23 cellular contexts compared by ENCODE assay signal in the genomic region with DNA sequence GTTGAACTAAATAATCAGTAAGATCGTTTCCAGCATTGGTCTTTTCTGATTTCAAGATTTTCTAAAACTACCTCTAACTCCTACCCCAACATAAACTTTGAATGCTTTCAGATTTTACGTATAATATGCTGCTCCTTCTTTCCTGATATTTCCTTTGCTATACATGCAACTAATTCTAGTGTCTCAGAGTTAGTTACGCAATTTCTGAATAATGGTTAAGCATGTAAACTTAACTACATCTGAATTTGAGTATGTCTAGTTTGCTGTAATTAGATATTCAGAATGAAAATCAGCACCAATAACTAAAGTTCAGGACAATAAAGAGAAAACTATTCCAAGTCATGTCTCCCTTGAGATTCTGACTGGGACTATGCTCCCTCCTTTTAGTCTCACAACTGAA.
DNase-seq lines count a peak whose midpoint lies in the region; ATAC-seq, FAIRE-seq and TF ChIP-seq lines count a peak whose summit lies in the region.
"Had no signal": no experiment of that assay in that cellular context is flagged by ENCODE, and none has a peak within 500 bp of the region (broad histone marks: within the 10 kb centered on the region; RNA-seq: fewer than 3 reads in every experiment).

No MANE protein-coding gene starts in this region.

- H2AFZ ChIP-seq in IMR-90 (replicated peaks; ENCODE audit: low read length, poor library complexity) (no peak overlapping the region), astrocyte (ENCODE audit: low read depth, low read length) (no peak overlapping the region)

- ATAC-seq in IMR-90 (ENCODE audit: low read depth) (no peak), HG03139 (IDR thresholded peaks at IDR 0.05; ENCODE audit: unreplicated experiment) (no peak)
- ATAC-seq: HCT116, Right ventricle myocardium inferior had no signal

- H3K27ac Mint-ChIP-seq in astrocyte (ENCODE audit: unreplicated experiment): no peak overlapping the region
- no peak overlapping the region for H3K27ac Mint-ChIP-seq in activated CD4-positive, alpha-beta memory T cell treated with anti-CD3 and anti-CD28 coated beads for 36 hours
- H3K27ac Mint-ChIP-seq: CD4-positive, CD25-positive, alpha-beta regulatory T cell had no signal

- no peak for TF ChIP-seq POLR2A in IMR-90 (IDR thresholded peaks at IDR 0.05; ENCODE audit: low read depth, low read length)

- no peaks in the 10 kb centered on the region for H3K27me3 Mint-ChIP-seq in astrocyte (ENCODE audit: low read depth, unreplicated experiment)
- no peaks in the 10 kb centered on the region for H3K27me3 Mint-ChIP-seq in activated CD4-positive, alpha-beta memory T cell treated with anti-CD3 and anti-CD28 coated beads for 36 hours
- H3K27me3 Mint-ChIP-seq: CD4-positive, CD25-positive, alpha-beta regulatory T cell had no signal

- in situ Hi-C loops in IMR-90 (cut with MboI; ENCODE audit: low sequenced_read_pairs): no loop called here

- H3K79me2 ChIP-seq in astrocyte (ENCODE audit: insufficient read depth, low read length): peaks cover 29% of the 10 kb centered on the region

- no TSS peak for BruUV-seq in IMR-90 (replicated peaks; lab: Mats Ljungman, UMichigan)

- H4K8ac ChIP-seq in IMR-90 (ENCODE audit: low read depth in 2 of 2, low read length in 2 of 2): no peak overlapping the region

- H3K4me1 ChIP-seq in IMR-90 (ENCODE audit: control insufficient read depth, insufficient read depth, low read length) (peaks cover 10% of the 10 kb centered on the region), astrocyte (ENCODE audit: insufficient read depth, low read length) (peaks cover 5% of the 10 kb centered on the region), muscle layer of colon (ENCODE audit: insufficient read depth, low read length) (peaks cover 46% of the 10 kb centered on the region)
- H3K4me1 ChIP-seq: BLaER1 had no signal

- H3K4me2 ChIP-seq in IMR-90 (ENCODE audit: low read depth, low read length) (peak overlapping the region; percentile 40; the same call in 1 of the 2 replicates), astrocyte (ENCODE audit: low read length) (no peak overlapping the region)
- H3K4me2 ChIP-seq: BLaER1 had no signal

- no peaks in the 10 kb centered on the region for H3K27me3 ChIP-seq in IMR-90 (ENCODE audit: control insufficient read depth, insufficient read depth, low read length)
- H3K27me3 ChIP-seq in astrocyte (ENCODE audit: insufficient read depth, low read length): no peaks in the 10 kb centered on the region
- no peaks in the 10 kb centered on the region for H3K27me3 ChIP-seq in muscle layer of colon (ENCODE audit: control insufficient read depth in 1 of 2, insufficient read depth in 2 of 2, low read length in 2 of 2)
- H3K27me3 ChIP-seq: BLaER1 had no signal

- no peak overlapping the region for H3K56ac ChIP-seq in IMR-90 (ENCODE audit: extremely low read depth, insufficient read depth, low read length)

- no peak overlapping the region for H4K91ac ChIP-seq in IMR-90 (ENCODE audit: insufficient read depth, low read depth, low read length)

- no peak for TF ChIP-seq CTCF in D721Med (IDR thresholded peaks at IDR 0.05; ENCODE audit: insufficient read depth, missing control alignments)
- no peak for TF ChIP-seq CTCF in IMR-90 (conservative IDR thresholded peaks at IDR 0.05; ENCODE audit: low read depth, low read length)
- no peak for TF ChIP-seq CTCF in astrocyte (IDR thresholded peaks at IDR 0.05; ENCODE audit: insufficient read depth, low read depth, low read length)

- H4K20me1 ChIP-seq in IMR-90 (ENCODE audit: insufficient read depth, low read length) (no peaks in the 10 kb centered on the region), astrocyte (ENCODE audit: insufficient read depth, low read length) (no peaks in the 10 kb centered on the region)
- H4K20me1 ChIP-seq: BLaER1 had no signal

- no peak overlapping the region; the same call in 1 of the 2 replicates for H4K5ac ChIP-seq in IMR-90 (ENCODE audit: low read depth, low read length)

- H3K79me1 ChIP-seq in IMR-90 (ENCODE audit: low read depth in 1 of 2, low read length in 2 of 2): peaks cover 18 to 23% of the 10 kb centered on the region in 2 experiments; a peak in 3 of 4 replicates

- H3K4ac ChIP-seq in IMR-90 (ENCODE audit: low read depth, low read length): no peak overlapping the region

- no peak for DNase-seq in D721Med (ENCODE audit: insufficient read length, low spot score)
- DNase-seq in IMR-90: peak; percentile 37
- no peak for DNase-seq in astrocyte (ENCODE audit: low read depth)
- no peak for DNase-seq in T1000 (lab: John Stamatoyannopoulos, UW)
- DNase-seq in globus pallidus (ENCODE audit: low spot score): no peak
- DNase-seq in activated CD4-positive, alpha-beta memory T cell treated with anti-CD3 and anti-CD28 coated beads for 36 hours: no peak
- DNase-seq: CD4-positive, CD25-positive, alpha-beta regulatory T cell; GOT3; KBM-7; NCI-H1105 treated with DMSO at 0.1 percent for 48 hours; NCI-H146; NCI-H1930; NCI-H2107; NCI-H446; NCI-H524 treated with DMSO at 0.1 percent for 48 hours; NCI-H774; SW 1271 had no signal

- no peak overlapping the region for H2AK5ac ChIP-seq in IMR-90 (ENCODE audit: low read depth, low read length)

- no peak overlapping the region for H2BK20ac ChIP-seq in IMR-90 (ENCODE audit: low read depth, low read length)

- no CpG with 5 or more reads among the region's 3 CpGs for WGBS in IMR-90 (ENCODE audit: extremely low coverage in 2 of 2, insufficient read length in 1 of 2), 2 experiments

- H3K36me3 Mint-ChIP-seq in astrocyte (ENCODE audit: low read depth, unreplicated experiment): peaks cover 5% of the 10 kb centered on the region
- no peaks in the 10 kb centered on the region for H3K36me3 Mint-ChIP-seq in activated CD4-positive, alpha-beta memory T cell treated with anti-CD3 and anti-CD28 coated beads for 36 hours
- H3K36me3 Mint-ChIP-seq: CD4-positive, CD25-positive, alpha-beta regulatory T cell had no signal

- H3K36me3 ChIP-seq in IMR-90 (ENCODE audit: control insufficient read depth, insufficient read depth, low read length) (no peaks in the 10 kb centered on the region; the same call in 1 of the 2 replicates), astrocyte (ENCODE audit: insufficient read depth, low read length) (no peaks in the 10 kb centered on the region), muscle layer of colon (ENCODE audit: insufficient read depth, low read length) (no peaks in the 10 kb centered on the region)
- H3K36me3 ChIP-seq: BLaER1 had no signal

- CTCF ChIA-PET in IMR-90 (lab: Yijun Ruan, JAX): no interaction called here
- CTCF ChIA-PET in activated CD4-positive, alpha-beta memory T cell treated with anti-CD3 and anti-CD28 coated beads for 36 hours (lab: Charles Lee): no interaction called here

- POLR2A ChIA-PET in IMR-90 (lab: Charles Lee; ENCODE audit: unreplicated experiment): no interaction called here
- POLR2A ChIA-PET in activated CD4-positive, alpha-beta memory T cell treated with anti-CD3 and anti-CD28 coated beads for 36 hours (lab: Charles Lee): no interaction called here

- H3K9me3 Mint-ChIP-seq in astrocyte (ENCODE audit: unreplicated experiment): no peaks in the 10 kb centered on the region
- H3K9me3 Mint-ChIP-seq in activated CD4-positive, alpha-beta memory T cell treated with anti-CD3 and anti-CD28 coated beads for 36 hours: peaks cover 11% of the 10 kb centered on the region

- no peak for TF ChIP-seq RAD21 in IMR-90 (IDR thresholded peaks at IDR 0.05; ENCODE audit: low read length)

- H2BK120ac ChIP-seq in IMR-90 (ENCODE audit: low read depth, low read length): no peak overlapping the region

- H3K9ac ChIP-seq in IMR-90 (ENCODE audit: low read depth, low read length) (no peak overlapping the region), astrocyte (ENCODE audit: low read length) (no peak overlapping the region), muscle layer of colon (ENCODE audit: low read length) (no peak overlapping the region)
- H3K9ac ChIP-seq: BLaER1 had no signal

- intact Hi-C loops in IMR-90 (cut with micrococcal nuclease): no loop called here
- intact Hi-C loops in activated CD4-positive, alpha-beta memory T cell treated with anti-CD3 and anti-CD28 coated beads for 36 hours (cut with micrococcal nuclease): no loop called here

- no peak overlapping the region for H2AK9ac ChIP-seq in IMR-90 (replicated peaks; ENCODE audit: low read depth, low read length, poor library complexity)

- peak overlapping the region; percentile 51; the same call in 1 of the 2 replicates for H3K14ac ChIP-seq in IMR-90 (replicated peaks; ENCODE audit: low read depth, low read length)

- peak overlapping the region; percentile 72; the same call in 1 of the 2 replicates for H3K18ac ChIP-seq in IMR-90 (ENCODE audit: low read depth, low read length)

- peaks cover 55% of the 10 kb centered on the region for H3K4me1 Mint-ChIP-seq in astrocyte (ENCODE audit: low read depth, unreplicated experiment)
- H3K4me1 Mint-ChIP-seq in activated CD4-positive, alpha-beta memory T cell treated with anti-CD3 and anti-CD28 coated beads for 36 hours (ENCODE audit: low read depth): no peaks in the 10 kb centered on the region
- H3K4me1 Mint-ChIP-seq: CD4-positive, CD25-positive, alpha-beta regulatory T cell had no signal

- H2BK5ac ChIP-seq in IMR-90 (ENCODE audit: low read depth, low read length, poor library complexity, severe bottlenecking): peak overlapping the region; percentile 7

- dilution Hi-C loops in IMR-90 (cut with HindIII; ENCODE audit: low sequenced_read_pairs, unreplicated experiment): no loop called here

- H3K27ac ChIP-seq in IMR-90 (ENCODE audit: insufficient read depth, low read length) (no peak overlapping the region), astrocyte (ENCODE audit: low read depth, low read length) (no peak overlapping the region), muscle layer of colon (ENCODE audit: low read depth, low read length) (peak overlapping the region; percentile 43)
- H3K27ac ChIP-seq: BLaER1, HL-60 had no signal

- no peaks in the 10 kb centered on the region for H3K9me3 ChIP-seq in IMR-90 (ENCODE audit: control insufficient read depth, insufficient read depth, low read length)
- no peaks in the 10 kb centered on the region for H3K9me3 ChIP-seq in astrocyte (ENCODE audit: insufficient read depth, low read depth, low read length)
- H3K9me3 ChIP-seq in muscle layer of colon (ENCODE audit: low read length): no peaks in the 10 kb centered on the region
- H3K9me3 ChIP-seq: BLaER1 had no signal

- no peak overlapping the region for H3K4me3 Mint-ChIP-seq in astrocyte (ENCODE audit: unreplicated experiment)
- H3K4me3 Mint-ChIP-seq in activated CD4-positive, alpha-beta memory T cell treated with anti-CD3 and anti-CD28 coated beads for 36 hours: no peak overlapping the region
- H3K4me3 Mint-ChIP-seq: CD4-positive, CD25-positive, alpha-beta regulatory T cell had no signal

- peak; percentile 91 for FAIRE-seq in D721Med (lab: Jason Lieb, UNC)
- FAIRE-seq in astrocyte (lab: Jason Lieb, UNC): peak; percentile 37

- peaks cover 7% of the 10 kb centered on the region for H3K9me1 ChIP-seq in IMR-90 (ENCODE audit: insufficient read depth, low read length)

- H3K23ac ChIP-seq in IMR-90 (ENCODE audit: low read depth, low read length): no peak overlapping the region

- no peak overlapping the region; the same call in 2 of the 3 replicates for H2BK15ac ChIP-seq in IMR-90 (ENCODE audit: low read depth, low read length)

- no peak overlapping the region for H3K4me3 ChIP-seq in IMR-90 (ENCODE audit: insufficient read depth, low read depth, low read length)
- no peak overlapping the region for H3K4me3 ChIP-seq in astrocyte (ENCODE audit: insufficient read depth, low read depth, low read length)
- no peak overlapping the region for H3K4me3 ChIP-seq in muscle layer of colon (ENCODE audit: low read depth in 1 of 2, low read length in 2 of 2)
- H3K4me3 ChIP-seq: BLaER1 had no signal
